Comparison of ENCODE assay signal across 1 cellular context in the genomic region with DNA sequence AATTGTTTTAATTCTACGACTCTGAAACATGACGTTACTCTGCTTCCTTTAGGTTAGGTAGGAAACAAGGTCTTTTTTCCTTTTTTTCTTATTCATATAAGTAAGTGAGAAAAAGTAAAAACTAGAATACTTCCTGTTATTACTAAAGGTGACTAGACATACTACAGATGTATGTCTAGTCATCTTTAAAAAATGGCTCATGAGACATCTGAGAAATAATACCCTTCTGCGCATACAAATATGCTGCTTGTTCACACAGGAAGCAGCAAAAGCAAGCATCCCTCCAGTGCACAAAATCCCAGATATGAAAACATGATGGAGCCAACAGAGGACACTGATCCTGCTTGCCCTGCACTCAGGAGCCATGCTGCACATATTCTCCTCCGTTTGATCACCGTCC.
TF ChIP-seq lines count a peak whose summit lies in the region.

No MANE protein-coding gene starts in this region.

TF ChIP-seq in HepG2, 621 proteins besides CTCF, POLR2A, EP300 and RAD21 (continued from another document):
- TF ChIP-seq, protein P1, sequence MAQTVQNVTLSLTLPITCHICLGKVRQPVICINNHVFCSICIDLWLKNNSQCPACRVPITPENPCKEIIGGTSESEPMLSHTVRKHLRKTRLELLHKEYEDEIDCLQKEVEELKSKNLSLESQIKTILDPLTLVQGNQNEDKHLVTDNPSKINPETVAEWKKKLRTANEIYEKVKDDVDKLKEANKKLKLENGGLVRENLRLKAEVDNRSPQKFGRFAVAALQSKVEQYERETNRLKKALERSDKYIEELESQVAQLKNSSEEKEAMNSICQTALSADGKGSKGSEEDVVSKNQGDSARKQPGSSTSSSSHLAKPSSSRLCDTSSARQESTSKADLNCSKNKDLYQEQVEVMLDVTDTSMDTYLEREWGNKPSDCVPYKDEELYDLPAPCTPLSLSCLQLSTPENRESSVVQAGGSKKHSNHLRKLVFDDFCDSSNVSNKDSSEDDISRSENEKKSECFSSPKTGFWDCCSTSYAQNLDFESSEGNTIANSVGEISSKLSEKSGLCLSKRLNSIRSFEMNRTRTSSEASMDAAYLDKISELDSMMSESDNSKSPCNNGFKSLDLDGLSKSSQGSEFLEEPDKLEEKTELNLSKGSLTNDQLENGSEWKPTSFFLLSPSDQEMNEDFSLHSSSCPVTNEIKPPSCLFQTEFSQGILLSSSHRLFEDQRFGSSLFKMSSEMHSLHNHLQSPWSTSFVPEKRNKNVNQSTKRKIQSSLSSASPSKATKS (CRISPR knock-in tag; IDR thresholded peaks at IDR 0.05) = no peak
- TF ChIP-seq MYC (CRISPR knock-in tag; IDR thresholded peaks at IDR 0.05; ENCODE audit: borderline replicate concordance) = no peak
- no peak for TF ChIP-seq NR1H2 (CRISPR knock-in tag; IDR thresholded peaks at IDR 0.05; ENCODE audit: borderline replicate concordance, low read depth)
- TF ChIP-seq, protein P2, sequence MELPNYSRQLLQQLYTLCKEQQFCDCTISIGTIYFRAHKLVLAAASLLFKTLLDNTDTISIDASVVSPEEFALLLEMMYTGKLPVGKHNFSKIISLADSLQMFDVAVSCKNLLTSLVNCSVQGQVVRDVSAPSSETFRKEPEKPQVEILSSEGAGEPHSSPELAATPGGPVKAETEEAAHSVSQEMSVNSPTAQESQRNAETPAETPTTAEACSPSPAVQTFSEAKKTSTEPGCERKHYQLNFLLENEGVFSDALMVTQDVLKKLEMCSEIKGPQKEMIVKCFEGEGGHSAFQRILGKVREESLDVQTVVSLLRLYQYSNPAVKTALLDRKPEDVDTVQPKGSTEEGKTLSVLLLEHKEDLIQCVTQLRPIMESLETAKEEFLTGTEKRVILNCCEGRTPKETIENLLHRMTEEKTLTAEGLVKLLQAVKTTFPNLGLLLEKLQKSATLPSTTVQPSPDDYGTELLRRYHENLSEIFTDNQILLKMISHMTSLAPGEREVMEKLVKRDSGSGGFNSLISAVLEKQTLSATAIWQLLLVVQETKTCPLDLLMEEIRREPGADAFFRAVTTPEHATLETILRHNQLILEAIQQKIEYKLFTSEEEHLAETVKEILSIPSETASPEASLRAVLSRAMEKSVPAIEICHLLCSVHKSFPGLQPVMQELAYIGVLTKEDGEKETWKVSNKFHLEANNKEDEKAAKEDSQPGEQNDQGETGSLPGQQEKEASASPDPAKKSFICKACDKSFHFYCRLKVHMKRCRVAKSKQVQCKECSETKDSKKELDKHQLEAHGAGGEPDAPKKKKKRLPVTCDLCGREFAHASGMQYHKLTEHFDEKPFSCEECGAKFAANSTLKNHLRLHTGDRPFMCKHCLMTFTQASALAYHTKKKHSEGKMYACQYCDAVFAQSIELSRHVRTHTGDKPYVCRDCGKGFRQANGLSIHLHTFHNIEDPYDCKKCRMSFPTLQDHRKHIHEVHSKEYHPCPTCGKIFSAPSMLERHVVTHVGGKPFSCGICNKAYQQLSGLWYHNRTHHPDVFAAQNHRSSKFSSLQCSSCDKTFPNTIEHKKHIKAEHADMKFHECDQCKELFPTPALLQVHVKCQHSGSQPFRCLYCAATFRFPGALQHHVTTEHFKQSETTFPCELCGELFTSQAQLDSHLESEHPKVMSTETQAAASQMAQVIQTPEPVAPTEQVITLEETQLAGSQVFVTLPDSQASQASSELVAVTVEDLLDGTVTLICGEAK (IDR thresholded peaks at IDR 0.05) = no peak
- TF ChIP-seq, protein P2 (CRISPR knock-in tag; IDR thresholded peaks at IDR 0.05) = no peak
- no peak for TF ChIP-seq DMAP1 (CRISPR knock-in tag; IDR thresholded peaks at IDR 0.05)
- TF ChIP-seq, protein P3, sequence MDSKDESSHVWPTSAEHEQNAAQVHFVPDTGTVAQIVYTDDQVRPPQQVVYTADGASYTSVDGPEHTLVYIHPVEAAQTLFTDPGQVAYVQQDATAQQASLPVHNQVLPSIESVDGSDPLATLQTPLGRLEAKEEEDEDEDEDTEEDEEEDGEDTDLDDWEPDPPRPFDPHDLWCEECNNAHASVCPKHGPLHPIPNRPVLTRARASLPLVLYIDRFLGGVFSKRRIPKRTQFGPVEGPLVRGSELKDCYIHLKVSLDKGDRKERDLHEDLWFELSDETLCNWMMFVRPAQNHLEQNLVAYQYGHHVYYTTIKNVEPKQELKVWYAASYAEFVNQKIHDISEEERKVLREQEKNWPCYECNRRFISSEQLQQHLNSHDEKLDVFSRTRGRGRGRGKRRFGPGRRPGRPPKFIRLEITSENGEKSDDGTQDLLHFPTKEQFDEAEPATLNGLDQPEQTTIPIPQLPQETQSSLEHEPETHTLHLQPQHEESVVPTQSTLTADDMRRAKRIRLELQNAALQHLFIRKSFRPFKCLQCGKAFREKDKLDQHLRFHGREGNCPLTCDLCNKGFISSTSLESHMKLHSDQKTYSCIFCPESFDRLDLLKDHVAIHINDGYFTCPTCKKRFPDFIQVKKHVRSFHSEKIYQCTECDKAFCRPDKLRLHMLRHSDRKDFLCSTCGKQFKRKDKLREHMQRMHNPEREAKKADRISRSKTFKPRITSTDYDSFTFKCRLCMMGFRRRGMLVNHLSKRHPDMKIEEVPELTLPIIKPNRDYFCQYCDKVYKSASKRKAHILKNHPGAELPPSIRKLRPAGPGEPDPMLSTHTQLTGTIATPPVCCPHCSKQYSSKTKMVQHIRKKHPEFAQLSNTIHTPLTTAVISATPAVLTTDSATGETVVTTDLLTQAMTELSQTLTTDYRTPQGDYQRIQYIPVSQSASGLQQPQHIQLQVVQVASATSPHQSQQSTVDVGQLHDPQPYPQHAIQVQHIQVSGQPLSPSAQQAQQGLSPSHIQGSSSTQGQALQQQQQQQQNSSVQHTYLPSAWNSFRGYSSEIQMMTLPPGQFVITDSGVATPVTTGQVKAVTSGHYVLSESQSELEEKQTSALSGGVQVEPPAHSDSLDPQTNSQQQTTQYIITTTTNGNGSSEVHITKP (CRISPR knock-in tag; IDR thresholded peaks at IDR 0.05; ENCODE audit: low read depth) = no peak
- TF ChIP-seq, protein P4, sequence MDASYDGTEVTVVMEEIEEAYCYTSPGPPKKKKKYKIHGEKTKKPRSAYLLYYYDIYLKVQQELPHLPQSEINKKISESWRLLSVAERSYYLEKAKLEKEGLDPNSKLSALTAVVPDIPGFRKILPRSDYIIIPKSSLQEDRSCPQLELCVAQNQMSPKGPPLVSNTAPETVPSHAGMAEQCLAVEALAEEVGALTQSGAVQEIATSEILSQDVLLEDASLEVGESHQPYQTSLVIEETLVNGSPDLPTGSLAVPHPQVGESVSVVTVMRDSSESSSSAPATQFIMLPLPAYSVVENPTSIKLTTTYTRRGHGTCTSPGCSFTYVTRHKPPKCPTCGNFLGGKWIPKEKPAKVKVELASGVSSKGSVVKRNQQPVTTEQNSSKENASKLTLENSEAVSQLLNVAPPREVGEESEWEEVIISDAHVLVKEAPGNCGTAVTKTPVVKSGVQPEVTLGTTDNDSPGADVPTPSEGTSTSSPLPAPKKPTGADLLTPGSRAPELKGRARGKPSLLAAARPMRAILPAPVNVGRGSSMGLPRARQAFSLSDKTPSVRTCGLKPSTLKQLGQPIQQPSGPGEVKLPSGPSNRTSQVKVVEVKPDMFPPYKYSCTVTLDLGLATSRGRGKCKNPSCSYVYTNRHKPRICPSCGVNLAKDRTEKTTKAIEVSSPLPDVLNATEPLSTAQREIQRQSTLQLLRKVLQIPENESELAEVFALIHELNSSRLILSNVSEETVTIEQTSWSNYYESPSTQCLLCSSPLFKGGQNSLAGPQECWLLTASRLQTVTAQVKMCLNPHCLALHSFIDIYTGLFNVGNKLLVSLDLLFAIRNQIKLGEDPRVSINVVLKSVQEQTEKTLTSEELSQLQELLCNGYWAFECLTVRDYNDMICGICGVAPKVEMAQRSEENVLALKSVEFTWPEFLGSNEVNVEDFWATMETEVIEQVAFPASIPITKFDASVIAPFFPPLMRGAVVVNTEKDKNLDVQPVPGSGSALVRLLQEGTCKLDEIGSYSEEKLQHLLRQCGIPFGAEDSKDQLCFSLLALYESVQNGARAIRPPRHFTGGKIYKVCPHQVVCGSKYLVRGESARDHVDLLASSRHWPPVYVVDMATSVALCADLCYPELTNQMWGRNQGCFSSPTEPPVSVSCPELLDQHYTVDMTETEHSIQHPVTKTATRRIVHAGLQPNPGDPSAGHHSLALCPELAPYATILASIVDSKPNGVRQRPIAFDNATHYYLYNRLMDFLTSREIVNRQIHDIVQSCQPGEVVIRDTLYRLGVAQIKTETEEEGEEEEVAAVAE (CRISPR knock-in tag; IDR thresholded peaks at IDR 0.05; ENCODE audit: borderline replicate concordance) = no peak
- TF ChIP-seq ZNF747 (CRISPR knock-in tag; IDR thresholded peaks at IDR 0.05; ENCODE audit: borderline replicate concordance) = no peak
- no peak for TF ChIP-seq CBX1 (IDR thresholded peaks at IDR 0.05; ENCODE audit: low read depth)
- TF ChIP-seq KDM1A (CRISPR knock-in tag; IDR thresholded peaks at IDR 0.05) = no peak
- TF ChIP-seq, protein P5, sequence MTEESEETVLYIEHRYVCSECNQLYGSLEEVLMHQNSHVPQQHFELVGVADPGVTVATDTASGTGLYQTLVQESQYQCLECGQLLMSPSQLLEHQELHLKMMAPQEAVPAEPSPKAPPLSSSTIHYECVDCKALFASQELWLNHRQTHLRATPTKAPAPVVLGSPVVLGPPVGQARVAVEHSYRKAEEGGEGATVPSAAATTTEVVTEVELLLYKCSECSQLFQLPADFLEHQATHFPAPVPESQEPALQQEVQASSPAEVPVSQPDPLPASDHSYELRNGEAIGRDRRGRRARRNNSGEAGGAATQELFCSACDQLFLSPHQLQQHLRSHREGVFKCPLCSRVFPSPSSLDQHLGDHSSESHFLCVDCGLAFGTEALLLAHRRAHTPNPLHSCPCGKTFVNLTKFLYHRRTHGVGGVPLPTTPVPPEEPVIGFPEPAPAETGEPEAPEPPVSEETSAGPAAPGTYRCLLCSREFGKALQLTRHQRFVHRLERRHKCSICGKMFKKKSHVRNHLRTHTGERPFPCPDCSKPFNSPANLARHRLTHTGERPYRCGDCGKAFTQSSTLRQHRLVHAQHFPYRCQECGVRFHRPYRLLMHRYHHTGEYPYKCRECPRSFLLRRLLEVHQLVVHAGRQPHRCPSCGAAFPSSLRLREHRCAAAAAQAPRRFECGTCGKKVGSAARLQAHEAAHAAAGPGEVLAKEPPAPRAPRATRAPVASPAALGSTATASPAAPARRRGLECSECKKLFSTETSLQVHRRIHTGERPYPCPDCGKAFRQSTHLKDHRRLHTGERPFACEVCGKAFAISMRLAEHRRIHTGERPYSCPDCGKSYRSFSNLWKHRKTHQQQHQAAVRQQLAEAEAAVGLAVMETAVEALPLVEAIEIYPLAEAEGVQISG (CRISPR knock-in tag; IDR thresholded peaks at IDR 0.05) = no peak
- TF ChIP-seq, protein P6, sequence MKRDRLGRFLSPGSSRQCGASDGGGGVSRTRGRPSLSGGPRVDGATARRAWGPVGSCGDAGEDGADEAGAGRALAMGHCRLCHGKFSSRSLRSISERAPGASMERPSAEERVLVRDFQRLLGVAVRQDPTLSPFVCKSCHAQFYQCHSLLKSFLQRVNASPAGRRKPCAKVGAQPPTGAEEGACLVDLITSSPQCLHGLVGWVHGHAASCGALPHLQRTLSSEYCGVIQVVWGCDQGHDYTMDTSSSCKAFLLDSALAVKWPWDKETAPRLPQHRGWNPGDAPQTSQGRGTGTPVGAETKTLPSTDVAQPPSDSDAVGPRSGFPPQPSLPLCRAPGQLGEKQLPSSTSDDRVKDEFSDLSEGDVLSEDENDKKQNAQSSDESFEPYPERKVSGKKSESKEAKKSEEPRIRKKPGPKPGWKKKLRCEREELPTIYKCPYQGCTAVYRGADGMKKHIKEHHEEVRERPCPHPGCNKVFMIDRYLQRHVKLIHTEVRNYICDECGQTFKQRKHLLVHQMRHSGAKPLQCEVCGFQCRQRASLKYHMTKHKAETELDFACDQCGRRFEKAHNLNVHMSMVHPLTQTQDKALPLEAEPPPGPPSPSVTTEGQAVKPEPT (CRISPR knock-in tag; IDR thresholded peaks at IDR 0.05; ENCODE audit: low read depth) = no peak
- no peak for TF ChIP-seq NFYC (CRISPR knock-in tag; IDR thresholded peaks at IDR 0.05)
- no peak for TF ChIP-seq ZNF7 (CRISPR knock-in tag; IDR thresholded peaks at IDR 0.05)
- TF ChIP-seq, protein P7, sequence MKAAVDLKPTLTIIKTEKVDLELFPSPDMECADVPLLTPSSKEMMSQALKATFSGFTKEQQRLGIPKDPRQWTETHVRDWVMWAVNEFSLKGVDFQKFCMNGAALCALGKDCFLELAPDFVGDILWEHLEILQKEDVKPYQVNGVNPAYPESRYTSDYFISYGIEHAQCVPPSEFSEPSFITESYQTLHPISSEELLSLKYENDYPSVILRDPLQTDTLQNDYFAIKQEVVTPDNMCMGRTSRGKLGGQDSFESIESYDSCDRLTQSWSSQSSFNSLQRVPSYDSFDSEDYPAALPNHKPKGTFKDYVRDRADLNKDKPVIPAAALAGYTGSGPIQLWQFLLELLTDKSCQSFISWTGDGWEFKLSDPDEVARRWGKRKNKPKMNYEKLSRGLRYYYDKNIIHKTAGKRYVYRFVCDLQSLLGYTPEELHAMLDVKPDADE (CRISPR knock-in tag; IDR thresholded peaks at IDR 0.05) = no peak
- no peak for TF ChIP-seq RFXANK (CRISPR knock-in tag; IDR thresholded peaks at IDR 0.05)
- no peak for TF ChIP-seq SIX4 (CRISPR knock-in tag; IDR thresholded peaks at IDR 0.05)
- TF ChIP-seq ZNF713 (CRISPR knock-in tag; IDR thresholded peaks at IDR 0.05) = no peak
- no peak for TF ChIP-seq HIVEP1 (CRISPR knock-in tag; IDR thresholded peaks at IDR 0.05)
